In genomic region chr1:117201808-117202207, GRCh38 we compare ENCODE assay signal across 18 cellular contexts. TPM values are rescaled to one million over a fixed set of nuclear protein-coding genes. Genes with fewer than 3 reads are reported as not detected.
DNase-seq lines count a peak whose midpoint lies in the region; ATAC-seq and TF ChIP-seq lines count a peak whose summit lies in the region.
"Had no signal": no experiment of that assay in that cellular context is flagged by ENCODE, and none has a peak within 500 bp of the region (broad histone marks: within the 10 kb centered on the region; RNA-seq: fewer than 3 reads in every experiment).

No MANE protein-coding gene starts in this region.

- H3K4me1 Mint-ChIP-seq in nephron progenitor cell: peaks cover 16% of the 10 kb centered on the region
- no peaks in the 10 kb centered on the region for H3K4me1 Mint-ChIP-seq in activated T-helper 1 cell treated with anti-CD3 and anti-CD28 coated beads, Interleukin-12 subunit alpha, Interleukin-12 subunit beta, Interleukin-2, Interleukin-4 antibody, amounts not matched to agents 30 ng/mL and 10 ng/mL and 1 ng/mL, durations not matched to agents 14 hours and 24 hours and 36 hours (ENCODE audit: low read depth)
- H3K4me1 Mint-ChIP-seq in activated CD8-positive, alpha-beta memory T cell treated with anti-CD3 and anti-CD28 coated beads, Interleukin-2, amount 10 ng/mL, durations not matched to agents 7 days and 5 days: no peaks in the 10 kb centered on the region
- H3K4me1 Mint-ChIP-seq: B cell; CD4-positive, CD25-positive, alpha-beta regulatory T cell had no signal

- H3K4me3 Mint-ChIP-seq in nephron progenitor cell: no peak overlapping the region
- no peak overlapping the region for H3K4me3 Mint-ChIP-seq in activated T-helper 1 cell treated with anti-CD3 and anti-CD28 coated beads, Interleukin-12 subunit alpha, Interleukin-12 subunit beta, Interleukin-2, Interleukin-4 antibody, amounts not matched to agents 30 ng/mL and 10 ng/mL and 1 ng/mL, durations not matched to agents 14 hours and 24 hours and 36 hours
- H3K4me3 Mint-ChIP-seq in activated CD8-positive, alpha-beta memory T cell treated with anti-CD3 and anti-CD28 coated beads, Interleukin-2, amount 10 ng/mL, durations not matched to agents 7 days and 5 days: no peak overlapping the region
- H3K4me3 Mint-ChIP-seq: B cell; CD4-positive, CD25-positive, alpha-beta regulatory T cell; CD8-positive, alpha-beta T cell had no signal

- no peaks in the 10 kb centered on the region for H3K36me3 Mint-ChIP-seq in nephron progenitor cell (ENCODE audit: low read depth)
- no peaks in the 10 kb centered on the region for H3K36me3 Mint-ChIP-seq in activated T-helper 1 cell treated with anti-CD3 and anti-CD28 coated beads, Interleukin-12 subunit alpha, Interleukin-12 subunit beta, Interleukin-2, Interleukin-4 antibody, amounts not matched to agents 30 ng/mL and 10 ng/mL and 1 ng/mL, durations not matched to agents 14 hours and 24 hours and 36 hours (ENCODE audit: low read depth)
- H3K36me3 Mint-ChIP-seq in activated CD8-positive, alpha-beta memory T cell treated with anti-CD3 and anti-CD28 coated beads, Interleukin-2, amount 10 ng/mL, durations not matched to agents 7 days and 5 days: no peaks in the 10 kb centered on the region
- H3K36me3 Mint-ChIP-seq: CD4-positive, CD25-positive, alpha-beta regulatory T cell; CD8-positive, alpha-beta T cell had no signal

- peaks cover 8% of the 10 kb centered on the region for H3K27me3 Mint-ChIP-seq in nephron progenitor cell (ENCODE audit: low read depth, poor library complexity)
- H3K27me3 Mint-ChIP-seq in activated T-helper 1 cell treated with anti-CD3 and anti-CD28 coated beads, Interleukin-12 subunit alpha, Interleukin-12 subunit beta, Interleukin-2, Interleukin-4 antibody, amounts not matched to agents 30 ng/mL and 10 ng/mL and 1 ng/mL, durations not matched to agents 14 hours and 24 hours and 36 hours (ENCODE audit: insufficient read depth): peaks cover 6% of the 10 kb centered on the region
- H3K27me3 Mint-ChIP-seq in activated CD8-positive, alpha-beta memory T cell treated with anti-CD3 and anti-CD28 coated beads, Interleukin-2, amount 10 ng/mL, durations not matched to agents 7 days and 5 days: peaks cover 24% of the 10 kb centered on the region

- H3K27ac Mint-ChIP-seq in nephron progenitor cell: peak overlapping the region; percentile 30
- H3K27ac Mint-ChIP-seq in activated T-helper 1 cell treated with anti-CD3 and anti-CD28 coated beads, Interleukin-12 subunit alpha, Interleukin-12 subunit beta, Interleukin-2, Interleukin-4 antibody, amounts not matched to agents 30 ng/mL and 10 ng/mL and 1 ng/mL, durations not matched to agents 14 hours and 24 hours and 36 hours: no peak overlapping the region
- no peak overlapping the region for H3K27ac Mint-ChIP-seq in activated CD8-positive, alpha-beta memory T cell treated with anti-CD3 and anti-CD28 coated beads, Interleukin-2, amount 10 ng/mL, durations not matched to agents 7 days and 5 days
- H3K27ac Mint-ChIP-seq: B cell; CD4-positive, CD25-positive, alpha-beta regulatory T cell; CD8-positive, alpha-beta T cell had no signal

- intact Hi-C loops in activated T-helper 1 cell treated with anti-CD3 and anti-CD28 coated beads, Interleukin-12 subunit alpha, Interleukin-12 subunit beta, Interleukin-2, Interleukin-4 antibody, amounts not matched to agents 30 ng/mL and 10 ng/mL and 1 ng/mL, durations not matched to agents 14 hours and 24 hours and 36 hours (cut with micrococcal nuclease): no loop called here

- no peaks in the 10 kb centered on the region for H3K9me3 Mint-ChIP-seq in nephron progenitor cell
- H3K9me3 Mint-ChIP-seq in activated T-helper 1 cell treated with anti-CD3 and anti-CD28 coated beads, Interleukin-12 subunit alpha, Interleukin-12 subunit beta, Interleukin-2, Interleukin-4 antibody, amounts not matched to agents 30 ng/mL and 10 ng/mL and 1 ng/mL, durations not matched to agents 14 hours and 24 hours and 36 hours: no peaks in the 10 kb centered on the region
- no peaks in the 10 kb centered on the region for H3K9me3 Mint-ChIP-seq in activated CD8-positive, alpha-beta memory T cell treated with anti-CD3 and anti-CD28 coated beads, Interleukin-2, amount 10 ng/mL, durations not matched to agents 7 days and 5 days (ENCODE audit: low read depth)
- H3K9me3 Mint-ChIP-seq: CD8-positive, alpha-beta T cell had no signal

- no peak for TF ChIP-seq CTCF in nephron progenitor cell (IDR thresholded peaks at IDR 0.05)

- DNase-seq in NCI-H226 (peak; percentile 43), left kidney (ENCODE audit: low read depth, low spot score) (peak; percentile 40), nephron progenitor cell (no peak), AG08396 (ENCODE audit: low spot score) (no peak)
- DNase-seq in activated T-helper 1 cell treated with anti-CD3 and anti-CD28 coated beads, Interleukin-12 subunit alpha, Interleukin-12 subunit beta, Interleukin-2, Interleukin-4 antibody, amounts not matched to agents 30 ng/mL and 10 ng/mL and 1 ng/mL, durations not matched to agents 14 hours and 24 hours and 36 hours (ENCODE audit: low spot score): no peak
- DNase-seq in activated CD8-positive, alpha-beta memory T cell treated with anti-CD3 and anti-CD28 coated beads, Interleukin-2, amount 10 ng/mL, durations not matched to agents 7 days and 5 days: no peak
- DNase-seq: CD4-positive, CD25-positive, alpha-beta regulatory T cell; CD8-positive, alpha-beta T cell; DMS 273 treated with DMSO at 0.1 percent for 48 hours; DMS79; EL; GF-D8; GOT3 had no signal

- CTCF ChIA-PET in activated CD8-positive, alpha-beta memory T cell treated with anti-CD3 and anti-CD28 coated beads, Interleukin-2, amount 10 ng/mL, durations not matched to agents 7 days and 5 days (lab: Charles Lee): no interaction called here

- ATAC-seq in activated CD8-positive, alpha-beta memory T cell treated with anti-CD3 and anti-CD28 coated beads, Interleukin-2, amount 10 ng/mL, durations not matched to agents 7 days and 5 days: no peak
- no peak for ATAC-seq in GM18861 (IDR thresholded peaks at IDR 0.05; ENCODE audit: unreplicated experiment)
- ATAC-seq: CD8-positive, alpha-beta T cell had no signal

RNA-seq across cellular contexts. Expression of gene VTCN1, which starts 8.9 kb away (rescaled TPM):
- total RNA-seq in activated T-helper 1 cell treated with anti-CD3 and anti-CD28 coated beads, Interleukin-12 subunit alpha, Interleukin-12 subunit beta, Interleukin-2, Interleukin-4 antibody, amounts not matched to agents 30 ng/mL and 10 ng/mL and 1 ng/mL, durations not matched to agents 14 hours and 24 hours and 36 hours: not detected in 2 replicates
- total RNA-seq in activated CD8-positive, alpha-beta memory T cell treated with anti-CD3 and anti-CD28 coated beads, Interleukin-2, amount 10 ng/mL, durations not matched to agents 7 days and 5 days: not detected
- total RNA-seq: A172; A673; B cell; CD4-positive, CD25-positive, alpha-beta regulatory T cell; CD8-positive, alpha-beta T cell; G401 had no signal

Comparison
In these comparisons a context has a peak if more than half of its experiments do, and no peak if none do; other contexts are left out.
1. DNase-seq: peak in NCI-H226 (single experiment) and left kidney (single experiment); none in nephron progenitor cell (single experiment), activated T-helper 1 cell treated with anti-CD3 and anti-CD28 coated beads, Interleukin-12 subunit alpha, Interleukin-12 subunit beta, Interleukin-2, Interleukin-4 antibody, amounts not matched to agents 30 ng/mL and 10 ng/mL and 1 ng/mL, durations not matched to agents 14 hours and 24 hours and 36 hours (single experiment), activated CD8-positive, alpha-beta memory T cell treated with anti-CD3 and anti-CD28 coated beads, Interleukin-2, amount 10 ng/mL, durations not matched to agents 7 days and 5 days (single experiment) and AG08396 (single experiment).